8 cellular contexts compared by ENCODE assay signal in the genomic region with DNA sequence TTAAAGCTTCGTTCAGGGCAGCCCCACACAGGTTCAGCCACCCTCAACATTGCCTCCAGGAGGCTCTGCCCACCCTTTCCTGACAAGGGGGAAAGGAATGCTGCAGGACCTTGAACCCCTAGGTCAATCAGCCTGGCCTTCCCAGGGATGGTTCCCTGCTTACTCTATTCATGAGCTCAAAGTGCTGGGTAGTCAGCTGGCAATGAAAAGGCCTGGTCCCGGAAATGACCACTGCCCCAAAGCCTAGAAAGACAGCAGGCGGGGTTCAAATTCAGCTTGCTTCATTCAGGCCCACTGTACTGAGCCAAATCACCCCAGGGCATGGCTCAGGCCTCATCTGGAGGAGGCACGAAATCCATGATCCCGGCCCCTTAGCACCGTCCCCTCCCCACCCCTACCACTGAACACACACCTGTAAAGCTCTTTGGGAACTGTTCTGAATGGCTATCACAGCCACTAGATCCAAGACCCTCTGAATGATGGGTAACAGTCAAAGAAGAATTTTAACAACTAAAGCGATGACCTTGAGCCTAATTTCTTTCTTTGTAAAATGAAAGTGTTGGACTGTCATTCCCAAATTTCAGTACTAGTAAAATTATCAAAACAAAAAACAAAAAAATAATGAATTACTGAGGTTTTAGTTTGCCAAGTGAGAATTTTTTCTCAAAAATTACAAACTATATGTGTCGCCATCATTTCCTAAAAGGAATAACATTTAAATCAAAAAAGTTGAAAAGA. TPM values are rescaled to one million over a fixed set of nuclear protein-coding genes. Genes with fewer than 3 reads are reported as not detected.
DNase-seq lines count a peak whose midpoint lies in the region; ATAC-seq and TF ChIP-seq lines count a peak whose summit lies in the region.

No MANE protein-coding gene starts in this region.

- intact Hi-C loops in testis (cut with DNase I; ENCODE audit: low total_unique reads), result no loop called here

- TF ChIP-seq POLR2A in testis (IDR thresholded peaks at IDR 0.05), result no peak

- H3K27me3 ChIP-seq in BJ (ENCODE audit: control insufficient read depth, insufficient read depth, low read length) (no peaks in the 10 kb centered on the region), testis (no peaks in the 10 kb centered on the region)

- H3K4me1 ChIP-seq in testis, result peaks cover 18% of the 10 kb centered on the region

- in situ Hi-C loops in T47D (cut with HindIII; ENCODE audit: low pct_unique_long_range_greater_than_20kb, low sequenced_read_pairs), result no loop called here

- peak overlapping the region; percentile 65 to 87 for H3K27ac ChIP-seq in testis

- DNase-seq in BJ (ENCODE audit: low read depth) (no peak), T47D (ENCODE audit: low read depth in 1 of 2, low spot score in 1 of 2) (peak; percentile 35 to 44), kidney tubule cell (ENCODE audit: low spot score) (peak; percentile 89), testis (no peak), GOT3 (lab: John Stamatoyannopoulos, UW) (no peak)
- DNase-seq in Jurkat, Clone E6-1 (ENCODE audit: low read depth, low spot score), result no peak
- DNase-seq in activated CD8-positive, alpha-beta memory T cell treated with anti-CD3 and anti-CD28 coated beads for 24 hours, result no peak

- H3K36me3 ChIP-seq in BJ (ENCODE audit: control insufficient read depth, insufficient read depth, low read length) (peaks cover 4% of the 10 kb centered on the region), testis (ENCODE audit: low read depth, missing control alignments) (no peaks in the 10 kb centered on the region)

- H3K9me3 ChIP-seq in testis, result no peaks in the 10 kb centered on the region

- CTCF ChIA-PET in BJ (lab: Yijun Ruan, JAX), result interaction anchor here (0.5 to 1.0 kb wide), 3 partner anchors 10 to 184 kb away, joined by 4 to 5 read pairs (median 4); no protein-coding TSS in a partner anchor

- POLR2A ChIA-PET in BJ (lab: Charles Lee), result no interaction called here

- TF ChIP-seq CTCF in BJ (IDR thresholded peaks at IDR 0.05; ENCODE audit: insufficient read depth, low read depth, low read length), result no peak
- TF ChIP-seq CTCF in testis (IDR thresholded peaks at IDR 0.05), result no peak

- ATAC-seq in GM21717 (IDR thresholded peaks at IDR 0.05; ENCODE audit: unreplicated experiment), result no peak

- H3K4me3 ChIP-seq in BJ (ENCODE audit: low read depth, low read length) (peak overlapping the region; percentile 75), testis (peak overlapping the region; percentile 75 to 77)
- H3K4me3 ChIP-seq in Jurkat, Clone E6-1 (ENCODE audit: low read length), result peak overlapping the region; percentile 71

- 21 to 22% methylated on average over 8 of the region's 8 CpGs for WGBS in testis, 2 donors

RNA-seq across cellular contexts. Expression of a gene that starts 1.0 kb away (rescaled TPM):
- 34.3 and 41.6 TPM in 2 replicates for polyA plus RNA-seq in BJ (2011; rRNA removed)
- polyA minus RNA-seq in BJ (2011; rRNA and poly(A)+ RNA removed), result 20.9 and 36.3 TPM in 2 replicates
- 21.5 TPM for polyA plus RNA-seq in Jurkat, Clone E6-1 (2012; ENCODE audit: insufficient read depth, insufficient read length)
- total RNA-seq in testis, result 10 to 100 TPM; 24.9 to 33.0 TPM
- polyA plus RNA-seq in testis (ENCODE audit: insufficient read depth, low read depth, low replicate concordance), result 20.1 TPM

RNA-seq across cellular contexts. Expression of a gene that starts 20.9 kb away (rescaled TPM):
- polyA plus RNA-seq in BJ (2011; rRNA removed) (24.3 and 27.6 TPM in 2 replicates), testis (ENCODE audit: insufficient read depth, low read depth, low replicate concordance) (18.6 TPM)
- polyA minus RNA-seq in BJ (2011; rRNA and poly(A)+ RNA removed), result 20.4 and 26.4 TPM in 2 replicates
- 21.1 TPM for polyA plus RNA-seq in Jurkat, Clone E6-1 (2012; ENCODE audit: insufficient read depth, insufficient read length)
- total RNA-seq in testis, result 10 to 100 TPM; 15.8 to 18.3 TPM

RNA-seq across cellular contexts. Expression of a gene that starts 36.1 kb away (rescaled TPM):
- polyA plus RNA-seq in BJ (2011; rRNA removed) (189 and 229 TPM in 2 replicates), testis (ENCODE audit: insufficient read depth, low read depth, low replicate concordance) (115 TPM)
- 72.0 and 111 TPM in 2 replicates for polyA minus RNA-seq in BJ (2011; rRNA and poly(A)+ RNA removed)
- 194 TPM for polyA plus RNA-seq in Jurkat, Clone E6-1 (2012; ENCODE audit: insufficient read depth, insufficient read length)
- total RNA-seq in testis, result 10 to 100 TPM; 71.1 to 80.8 TPM

Comparison
In these comparisons a context has a peak if more than half of its experiments do, and no peak if none do; other contexts are left out.
1. DNase-seq: peak in T47D (2 of 2) and kidney tubule cell (single experiment); none in BJ (single experiment), Jurkat, Clone E6-1 (single experiment), testis (single experiment), GOT3 (single experiment) and activated CD8-positive, alpha-beta memory T cell treated with anti-CD3 and anti-CD28 coated beads for 24 hours (single experiment).
2. Peak in every context shown above with its lines, with median percentiles within 50 percentile points of each other: H3K4me3 ChIP-seq.